ENCODE assay signal across 8 cellular contexts in the genomic region with DNA sequence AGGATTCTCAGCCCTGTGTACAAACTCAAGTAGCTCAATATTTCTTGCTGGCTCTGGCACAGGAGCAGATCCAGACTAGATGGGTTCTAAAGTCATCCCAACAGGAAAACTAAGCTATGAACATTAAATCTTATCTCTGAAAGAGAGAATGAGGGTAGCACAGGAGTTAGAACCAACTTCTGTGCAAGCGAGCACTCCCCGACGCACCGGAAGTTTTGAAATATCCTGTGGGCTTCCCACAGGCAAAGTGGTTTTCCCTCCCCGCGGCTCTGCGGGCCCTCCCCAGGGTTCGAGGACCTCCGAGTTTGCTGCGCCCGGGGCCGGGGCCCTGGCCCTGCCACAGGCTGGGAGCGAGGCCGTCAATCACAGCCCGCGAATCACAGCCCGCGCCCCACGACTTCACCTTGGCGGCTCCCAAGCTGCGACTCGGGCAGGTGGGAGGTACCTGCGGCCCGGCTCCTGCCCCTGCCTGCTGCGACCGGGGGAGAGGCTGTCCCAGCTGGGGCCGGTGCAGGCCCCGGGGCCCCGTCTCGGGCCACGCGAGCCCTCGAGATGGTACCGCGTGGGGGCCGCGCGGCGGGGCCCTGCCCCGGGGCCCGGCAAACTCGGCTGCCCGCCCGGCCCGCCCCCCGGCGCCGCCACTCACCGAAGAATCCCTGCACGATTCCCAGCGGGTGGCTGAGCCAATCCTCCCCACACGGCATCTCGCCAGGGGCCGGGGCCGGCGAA. TPM values are rescaled to one million over a fixed set of nuclear protein-coding genes. Genes with fewer than 3 reads are reported as not detected.
DNase-seq lines count a peak whose midpoint lies in the region; ATAC-seq lines count a peak whose summit lies in the region.

No MANE protein-coding gene starts in this region.

- ATAC-seq in GM21390 (IDR thresholded peaks at IDR 0.05; ENCODE audit: unreplicated experiment) = peak; percentile 38

- no peaks in the 10 kb centered on the region for H3K27me3 ChIP-seq in HUES6 (ENCODE audit: control insufficient read depth, insufficient read depth, low read length)
- H3K27me3 ChIP-seq in adipocyte (replicated peaks; ENCODE audit: control insufficient read depth, insufficient read depth, low read length) = no peaks in the 10 kb centered on the region
- H3K27me3 ChIP-seq in iPS DF 6.9 (ENCODE audit: control insufficient read depth, insufficient read depth, low read length) = no peaks in the 10 kb centered on the region
- no peaks in the 10 kb centered on the region for H3K27me3 ChIP-seq in skeletal muscle tissue (ENCODE audit: control insufficient read depth in 3 of 3, insufficient read depth in 3 of 3, low read length in 3 of 3)

- no CpG with 5 or more reads among the region's 56 CpGs for WGBS in iPS DF 6.9 (ENCODE audit: insufficient coverage, insufficient read length)

- DNase-seq in DMS153 treated with DMSO at 0.1 percent for 48 hours (lab: John Stamatoyannopoulos, UW; ENCODE audit: unreplicated experiment) = peak; percentile 52
- peak; percentile 80 for DNase-seq in SKM-1 treated with dmso at 0.1 percent for 144 hours (lab: John Stamatoyannopoulos, UW; ENCODE audit: unreplicated experiment)
- peak; percentile 73 for DNase-seq in adipocyte (ENCODE audit: low read depth)
- no peak for DNase-seq in iPS DF 6.9 (ENCODE audit: low read depth, low spot score)
- DNase-seq in NCI-H1930 (lab: John Stamatoyannopoulos, UW) = no peak

- peaks cover 11% of the 10 kb centered on the region; the same call in 1 of the 2 replicates for H3K4me1 ChIP-seq in HUES6 (ENCODE audit: control insufficient read depth, insufficient read depth, low read length)
- H3K4me1 ChIP-seq in adipocyte (ENCODE audit: control insufficient read depth, insufficient read depth, low read length) = peaks cover 25% of the 10 kb centered on the region
- no peaks in the 10 kb centered on the region; the same call in 1 of the 2 replicates for H3K4me1 ChIP-seq in iPS DF 6.9 (ENCODE audit: control insufficient read depth, insufficient read depth, low read length)
- H3K4me1 ChIP-seq in skeletal muscle tissue (ENCODE audit: control insufficient read depth in 3 of 3, insufficient read depth in 3 of 3, low read length in 3 of 3) = peaks cover 11 to 14% (median 11%) of the 10 kb centered on the region in 3 donors

- peak overlapping the region; percentile 58; the same call in 1 of the 2 replicates for H3K27ac ChIP-seq in HUES6 (ENCODE audit: low read depth, low read length)
- no peak overlapping the region for H3K27ac ChIP-seq in iPS DF 6.9 (ENCODE audit: low read length)
- peak overlapping the region; percentile 62 for H3K27ac ChIP-seq in skeletal muscle tissue (ENCODE audit: low read depth, low read length)

- H3K9ac ChIP-seq in HUES6 (ENCODE audit: low read length) (peak overlapping the region; percentile 92), adipocyte (ENCODE audit: low read length) (peak overlapping the region; percentile 98), skeletal muscle tissue (ENCODE audit: low read depth in 1 of 3, low read length in 3 of 3) (peak overlapping the region; percentile 80 to 92 (median 85))

- peak overlapping the region; percentile 90 for H3K4me3 ChIP-seq in HUES6 (ENCODE audit: low read depth, low read length)
- peak overlapping the region; percentile 92 for H3K4me3 ChIP-seq in adipocyte (ENCODE audit: low read length)
- H3K4me3 ChIP-seq in iPS DF 6.9 (ENCODE audit: low read length) = peak overlapping the region; percentile 95
- peak overlapping the region; percentile 72 to 92 (median 91) for H3K4me3 ChIP-seq in skeletal muscle tissue (ENCODE audit: low read length in 3 of 3)

- H3K36me3 ChIP-seq in HUES6 (ENCODE audit: control insufficient read depth, insufficient read depth, low read length) (no peaks in the 10 kb centered on the region), adipocyte (ENCODE audit: control insufficient read depth, insufficient read depth, low read length, severe bottlenecking) (no peaks in the 10 kb centered on the region), iPS DF 6.9 (ENCODE audit: control insufficient read depth, insufficient read depth, low read length) (no peaks in the 10 kb centered on the region), skeletal muscle tissue (ENCODE audit: control insufficient read depth in 3 of 3, insufficient read depth in 3 of 3, low read length in 3 of 3) (no peaks in the 10 kb centered on the region)

- H3K9me3 ChIP-seq in HUES6 (ENCODE audit: control insufficient read depth, insufficient read depth, low read depth, low read length) (no peaks in the 10 kb centered on the region), adipocyte (ENCODE audit: control insufficient read depth, low read length) (no peaks in the 10 kb centered on the region), iPS DF 6.9 (ENCODE audit: control insufficient read depth, insufficient read depth, low read length) (no peaks in the 10 kb centered on the region), skeletal muscle tissue (ENCODE audit: control insufficient read depth in 3 of 3, low read length in 3 of 3) (no peaks in the 10 kb centered on the region)

RNA-seq across cellular contexts. Expression of gene MCMBP, which starts 0.6 kb away (rescaled TPM):
- 35.5 TPM for total RNA-seq in skeletal muscle tissue

RNA-seq across cellular contexts. Expression of gene SEC23IP, which starts 20.5 kb away (rescaled TPM):
- 17.7 TPM for total RNA-seq in skeletal muscle tissue

Comparison
In these comparisons a context has a peak if more than half of its experiments do, and no peak if none do; other contexts are left out.
1. DNase-seq: peak in DMS153 treated with DMSO at 0.1 percent for 48 hours (single experiment), SKM-1 treated with dmso at 0.1 percent for 144 hours (single experiment) and adipocyte (single experiment); none in iPS DF 6.9 (single experiment) and NCI-H1930 (0 of 2).
2. Peak in every context shown above with its lines, with median percentiles within 50 percentile points of each other: H3K4me3 ChIP-seq and H3K9ac ChIP-seq.